27 cellular contexts compared by ENCODE assay signal in genomic region chr15:38512901-38513300, GRCh38. TPM values are rescaled to one million over a fixed set of nuclear protein-coding genes. Genes with fewer than 3 reads are reported as not detected.
DNase-seq lines count a peak whose midpoint lies in the region; ATAC-seq and TF ChIP-seq lines count a peak whose summit lies in the region.
"Had no signal": no experiment of that assay in that cellular context is flagged by ENCODE, and none has a peak within 500 bp of the region (broad histone marks: within the 10 kb centered on the region; RNA-seq: fewer than 3 reads in every experiment).

No MANE protein-coding gene starts in this region.

- H3K27me3 ChIP-seq in mammary epithelial cell (ENCODE audit: insufficient read depth, low read length), result peaks cover 2% of the 10 kb centered on the region
- H3K27me3 ChIP-seq: SJCRH30, transverse colon had no signal

- H3K36me3 ChIP-seq in mammary epithelial cell (ENCODE audit: insufficient read depth, low read length), result no peaks in the 10 kb centered on the region
- H3K36me3 ChIP-seq: gastrocnemius medialis, sigmoid colon, SJCRH30, transverse colon had no signal

- DNase-seq in DMS 273 (lab: John Stamatoyannopoulos, UW; ENCODE audit: unreplicated experiment) (peak; percentile 7), DMS 273 treated with DMSO at 0.1 percent for 48 hours (lab: John Stamatoyannopoulos, UW) (no peak), OCI-M1 (lab: John Stamatoyannopoulos, UW) (peak; percentile 2), mammary epithelial cell (no peak)
- no peak for DNase-seq in activated T-cell treated with anti-CD3 and anti-CD28 coated beads, Interleukin-2, amount 50 U/mL, for 24 hours
- DNase-seq in activated T-cell treated with anti-CD3 and anti-CD28 coated beads, Interleukin-2, amount 50 U/mL, for 72 hours, result no peak
- no peak for DNase-seq in naive thymus-derived CD8-positive, alpha-beta T cell
- no peak for DNase-seq in stimulated activated CD4-positive, alpha-beta T cell treated with anti-CD3 and anti-CD28 coated beads, Interleukin-15, amount 100 ng/mL, for 24 hours
- DNase-seq: activated CD4-positive, alpha-beta T cell treated with anti-CD3 and anti-CD28 coated beads, Interleukin-2, amount 10 ng/mL, durations not matched to agents 7 days and 5 days; activated naive CD4-positive, alpha-beta T cell treated with Interleukin-2 at 50 U/mL for 16 hours; gastrocnemius medialis; GOT3; IMR-90; lower lobe of right lung; NCI-H187 treated with DMSO at 0.1 percent for 48 hours; NCI-H345; psoas muscle; RPMI8226; sigmoid colon; SJCRH30; stimulated activated CD4-positive, alpha-beta T cell treated with anti-CD3 and anti-CD28 coated beads, Interleukin-4, amount 100 ng/mL, for 4 hours; transverse colon had no signal

- H3K27ac Mint-ChIP-seq in activated T-cell treated with anti-CD3 and anti-CD28 coated beads, Interleukin-2, amount 50 U/mL, for 24 hours, result peak overlapping the region; percentile 71
- H3K27ac Mint-ChIP-seq in activated T-cell treated with anti-CD3 and anti-CD28 coated beads, Interleukin-2, amount 50 U/mL, for 72 hours, result no peak overlapping the region
- peak overlapping the region in 6 of 10 donors; percentile 13 to 82 (median 59) for H3K27ac Mint-ChIP-seq in naive thymus-derived CD8-positive, alpha-beta T cell
- H3K27ac Mint-ChIP-seq: activated CD4-positive, alpha-beta T cell treated with anti-CD3 and anti-CD28 coated beads, Interleukin-2, amount 10 ng/mL, durations not matched to agents 7 days and 5 days; nephron; WTC11 had no signal

- no peak for ATAC-seq in activated T-cell treated with anti-CD3 and anti-CD28 coated beads, Interleukin-2, amount 50 U/mL, for 72 hours (replicated peaks in 1 of 2)
- ATAC-seq in naive thymus-derived CD8-positive, alpha-beta T cell, result no peak
- ATAC-seq: gastrocnemius medialis, GM12878, lower lobe of right lung, psoas muscle, WTC11 had no signal

- no peak overlapping the region for H3K4me3 ChIP-seq in mammary epithelial cell (replicated peaks in 1 of 3; ENCODE audit: insufficient read depth in 1 of 3, low read depth in 2 of 3, low read length in 3 of 3)
- H3K4me3 ChIP-seq: gastrocnemius medialis, GM12878, lower lobe of right lung, psoas muscle, sigmoid colon, SJCRH30, transverse colon had no signal

- CTCF ChIA-PET in mammary epithelial cell (lab: Charles Lee; ENCODE audit: low non-redundant PET), result no interaction called here

- H3K27me3 Mint-ChIP-seq in activated T-cell treated with anti-CD3 and anti-CD28 coated beads, Interleukin-2, amount 50 U/mL, for 24 hours, result no peaks in the 10 kb centered on the region
- H3K27me3 Mint-ChIP-seq in activated T-cell treated with anti-CD3 and anti-CD28 coated beads, Interleukin-2, amount 50 U/mL, for 72 hours (ENCODE audit: low read depth), result no peaks in the 10 kb centered on the region
- no peaks in the 10 kb centered on the region for H3K27me3 Mint-ChIP-seq in naive thymus-derived CD8-positive, alpha-beta T cell
- H3K27me3 Mint-ChIP-seq: activated CD4-positive, alpha-beta T cell treated with anti-CD3 and anti-CD28 coated beads, Interleukin-2, amount 10 ng/mL, durations not matched to agents 7 days and 5 days had no signal

- WGBS in mammary epithelial cell (ENCODE audit: low coverage, missing lambda C conversion rate), result 100% methylated on average over 1 of the region's 1 CpG

- no peak overlapping the region for H2AFZ ChIP-seq in mammary epithelial cell (ENCODE audit: low read depth, low read length)

- no TSS peak for BruUV-seq in mammary epithelial cell (replicated peaks; lab: Mats Ljungman, UMichigan)

- no peak overlapping the region for H3K4me3 Mint-ChIP-seq in activated T-cell treated with anti-CD3 and anti-CD28 coated beads, Interleukin-2, amount 50 U/mL, for 24 hours
- H3K4me3 Mint-ChIP-seq in activated T-cell treated with anti-CD3 and anti-CD28 coated beads, Interleukin-2, amount 50 U/mL, for 72 hours, result no peak overlapping the region
- no peak overlapping the region for H3K4me3 Mint-ChIP-seq in naive thymus-derived CD8-positive, alpha-beta T cell
- H3K4me3 Mint-ChIP-seq: activated CD4-positive, alpha-beta T cell treated with anti-CD3 and anti-CD28 coated beads, Interleukin-2, amount 10 ng/mL, durations not matched to agents 7 days and 5 days; nephron; WTC11 had no signal

- H3K9me3 ChIP-seq in mammary epithelial cell (replicated peaks; ENCODE audit: insufficient read depth, low read length), result no peaks in the 10 kb centered on the region
- H3K9me3 ChIP-seq: gastrocnemius medialis, lower lobe of right lung, psoas muscle, sigmoid colon, SJCRH30, transverse colon had no signal

- POLR2A ChIA-PET in naive thymus-derived CD8-positive, alpha-beta T cell (lab: Charles Lee), result interaction anchor here (0.6 kb wide), 1 partner anchor 171 kb away, joined by 3 read pairs; no protein-coding TSS in a partner anchor

- H3K27ac ChIP-seq in mammary epithelial cell (ENCODE audit: insufficient read depth, low read depth, low read length), result no peak overlapping the region
- H3K27ac ChIP-seq: 22Rv1, C4-2B, gastrocnemius medialis, lower lobe of right lung, psoas muscle, sigmoid colon, SJCRH30, transverse colon had no signal

- peaks cover 98% of the 10 kb centered on the region for H3K36me3 Mint-ChIP-seq in activated T-cell treated with anti-CD3 and anti-CD28 coated beads, Interleukin-2, amount 50 U/mL, for 24 hours (ENCODE audit: low read depth)
- peaks cover 23 to 47% of the 10 kb centered on the region in 2 donors for H3K36me3 Mint-ChIP-seq in activated T-cell treated with anti-CD3 and anti-CD28 coated beads, Interleukin-2, amount 50 U/mL, for 72 hours (ENCODE audit: insufficient read depth in 2 of 2)
- peaks cover 12 to 93% (median 21%) of the 10 kb centered on the region in 3 donors for H3K36me3 Mint-ChIP-seq in naive thymus-derived CD8-positive, alpha-beta T cell
- H3K36me3 Mint-ChIP-seq: WTC11 had no signal

- no peak for TF ChIP-seq CTCF in mammary epithelial cell (conservative IDR thresholded peaks at IDR 0.05 in 1 of 2, IDR thresholded peaks at IDR 0.05 in 1 of 2; ENCODE audit: extremely low read depth in 1 of 2, insufficient read depth in 1 of 2, low read depth in 1 of 2, low read length in 2 of 2)

- intact Hi-C loops in mammary epithelial cell (cut with micrococcal nuclease), result no loop called here

- no peaks in the 10 kb centered on the region for H4K20me1 ChIP-seq in mammary epithelial cell (ENCODE audit: insufficient read depth, low read length)

- dilution Hi-C loops in mammary epithelial cell (cut with HindIII; ENCODE audit: low sequenced_read_pairs), result no loop called here

- peaks cover 47% of the 10 kb centered on the region for H3K4me1 Mint-ChIP-seq in activated T-cell treated with anti-CD3 and anti-CD28 coated beads, Interleukin-2, amount 50 U/mL, for 24 hours (ENCODE audit: low read depth)
- peaks cover 32% of the 10 kb centered on the region for H3K4me1 Mint-ChIP-seq in activated T-cell treated with anti-CD3 and anti-CD28 coated beads, Interleukin-2, amount 50 U/mL, for 72 hours (ENCODE audit: low read depth)
- H3K4me1 Mint-ChIP-seq in naive thymus-derived CD8-positive, alpha-beta T cell, result peaks cover 0 to 28% (median 12%) of the 10 kb centered on the region in 4 donors

- H3K9ac ChIP-seq in mammary epithelial cell (ENCODE audit: insufficient read depth, low read length), result no peak overlapping the region

- no peaks in the 10 kb centered on the region for H3K9me3 Mint-ChIP-seq in activated T-cell treated with anti-CD3 and anti-CD28 coated beads, Interleukin-2, amount 50 U/mL, for 24 hours
- no peaks in the 10 kb centered on the region for H3K9me3 Mint-ChIP-seq in activated T-cell treated with anti-CD3 and anti-CD28 coated beads, Interleukin-2, amount 50 U/mL, for 72 hours
- no peaks in the 10 kb centered on the region for H3K9me3 Mint-ChIP-seq in naive thymus-derived CD8-positive, alpha-beta T cell
- H3K9me3 Mint-ChIP-seq: activated CD4-positive, alpha-beta T cell treated with anti-CD3 and anti-CD28 coated beads, Interleukin-2, amount 10 ng/mL, durations not matched to agents 7 days and 5 days; nephron; WTC11 had no signal

- in situ Hi-C loops in mammary epithelial cell (cut with MboI; ENCODE audit: low sequenced_read_pairs in 2 of 2), result no loop called here

- no peaks in the 10 kb centered on the region for H3K79me2 ChIP-seq in mammary epithelial cell (ENCODE audit: insufficient read depth, low read length)

- no peaks in the 10 kb centered on the region for H3K4me1 ChIP-seq in mammary epithelial cell (ENCODE audit: insufficient read depth, low read length)
- H3K4me1 ChIP-seq: gastrocnemius medialis, lower lobe of right lung, psoas muscle, sigmoid colon, transverse colon had no signal

- H3K4me2 ChIP-seq in mammary epithelial cell (ENCODE audit: insufficient read depth, low read depth, low read length), result no peak overlapping the region

RNA-seq across cellular contexts. Expression of gene RASGRP1, which starts 51.7 kb away (rescaled TPM):
- total RNA-seq in activated T-cell treated with anti-CD3 and anti-CD28 coated beads, Interleukin-2, amount 50 U/mL, for 72 hours, result 100 to 1,000 TPM; 173 to 183 TPM
- 10 to 100 TPM; 83.7 to 88.5 TPM for total RNA-seq in naive thymus-derived CD8-positive, alpha-beta T cell
- polyA plus RNA-seq in naive thymus-derived CD8-positive, alpha-beta T cell, result 10 to 100 TPM; 52.3 to 90.5 (median 73.4) TPM
- total RNA-seq in mammary epithelial cell, result under 1 TPM in 1 of 2 donors, not detected in 1; under 0.01 TPM
- not detected for polyA plus RNA-seq in mammary epithelial cell
- not detected for polyA minus RNA-seq in mammary epithelial cell

RNA-seq across cellular contexts. Expression of gene FAM98B, which starts 59.0 kb away (rescaled TPM):
- 10 to 100 TPM; 30.3 to 32.4 TPM for total RNA-seq in activated T-cell treated with anti-CD3 and anti-CD28 coated beads, Interleukin-2, amount 50 U/mL, for 72 hours
- total RNA-seq in naive thymus-derived CD8-positive, alpha-beta T cell, result 10 to 100 TPM; 25.6 to 28.4 TPM
- 1 to 10 TPM; 1.9 to 3.9 (median 3.2) TPM for polyA plus RNA-seq in naive thymus-derived CD8-positive, alpha-beta T cell
- 10 to 100 TPM in 1 of 2 donors, 1 to 10 TPM in 1; 7.0 to 29.0 TPM for total RNA-seq in mammary epithelial cell
- 4.0 TPM for polyA plus RNA-seq in mammary epithelial cell
- 1.9 TPM for polyA minus RNA-seq in mammary epithelial cell

Comparison
In these comparisons a context has a peak if more than half of its experiments do, and no peak if none do; other contexts are left out.
1. DNase-seq: peak in DMS 273 (single experiment) and OCI-M1 (single experiment); none in DMS 273 treated with DMSO at 0.1 percent for 48 hours (single experiment), activated T-cell treated with anti-CD3 and anti-CD28 coated beads, Interleukin-2, amount 50 U/mL, for 24 hours (single experiment), activated T-cell treated with anti-CD3 and anti-CD28 coated beads, Interleukin-2, amount 50 U/mL, for 72 hours (0 of 2), naive thymus-derived CD8-positive, alpha-beta T cell (0 of 10), stimulated activated CD4-positive, alpha-beta T cell treated with anti-CD3 and anti-CD28 coated beads, Interleukin-15, amount 100 ng/mL, for 24 hours (single experiment) and mammary epithelial cell (single experiment).
2. RNA of gene RASGRP1, which starts 51.7 kb away (total RNA-seq): 173 to 183 TPM in activated T-cell treated with anti-CD3 and anti-CD28 coated beads, Interleukin-2, amount 50 U/mL, for 72 hours and 83.7 to 88.5 TPM in naive thymus-derived CD8-positive, alpha-beta T cell; under 0.01 TPM in mammary epithelial cell; every median in the first group is over 10 times any median in the second.